Comparison of ENCODE assay signal across 23 cellular contexts in genomic region chr3:34396288-34396687, GRCh38.
"Had no signal": no experiment of that assay in that cellular context is flagged by ENCODE, and none has a peak within 500 bp of the region (broad histone marks: within the 10 kb centered on the region; RNA-seq: fewer than 3 reads in every experiment).

No MANE protein-coding gene starts in this region.

- H3K36me3 Mint-ChIP-seq: activated naive CD8-positive, alpha-beta T cell treated with anti-CD3 and anti-CD28 coated beads, Interleukin-2, amount 10 ng/mL, durations not matched to agents 7 days and 5 days; neural progenitor cell; WTC11 had no signal

- ATAC-seq: activated CD4-positive, alpha-beta T cell treated with anti-CD3 and anti-CD28 coated beads for 36 hours; heart right ventricle; left colon; naive thymus-derived CD8-positive, alpha-beta T cell; stimulated activated naive B cell treated with anti-CD40 and anti-IgM and Interleukin-4, amounts not matched to agents 10 μg/mL and 1 μg/mL and 100 μg/mL, for 72 hours; WTC11 had no signal

- H3K9me3 ChIP-seq: transverse colon, uterus had no signal

- H3K9me3 Mint-ChIP-seq: T-helper 2 cell treated with Interferon-gamma antibody and Interleukin-4, amounts not matched to agents 5 μg/mL and 100 μg/mL, for 36 hours had no signal

- H3K36me3 ChIP-seq: heart right ventricle, neural progenitor cell, sigmoid colon, transverse colon, uterus had no signal

- DNase-seq: activated CD4-positive, alpha-beta T cell treated with anti-CD3 and anti-CD28 coated beads for 36 hours; activated CD4-positive, alpha-beta T cell treated with anti-CD3 and anti-CD28 coated beads, Interleukin-2, amount 50 U/mL, for 4 hours; activated CD8-positive, alpha-beta memory T cell treated with anti-CD3 and anti-CD28 coated beads for 24 hours; activated CD8-positive, alpha-beta memory T cell treated with anti-CD3 and anti-CD28 coated beads, Interleukin-2, amount 50 U/mL, for 48 hours; activated naive CD4-positive, alpha-beta T cell treated with anti-CD3 and anti-CD28 coated beads for 36 hours; activated naive CD8-positive, alpha-beta T cell treated with anti-CD3 and anti-CD28 coated beads, Interleukin-2, amount 10 ng/mL, durations not matched to agents 7 days and 5 days; activated T-cell treated with anti-CD3 and anti-CD28 coated beads, Interleukin-2, amount 50 U/mL, for 48 hours; amniotic stem cell; cerebellar nuclear complex; cortex of kidney; heart right ventricle; left colon; naive thymus-derived CD8-positive, alpha-beta T cell; sigmoid colon; stimulated activated CD4-positive, alpha-beta T cell treated with anti-CD3 and anti-CD28 coated beads, Interleukin-15, amount 100 ng/mL, for 24 hours; stimulated activated naive B cell treated with anti-CD40 and anti-IgM and Interleukin-4, amounts not matched to agents 10 μg/mL and 1 μg/mL and 100 μg/mL, for 72 hours; transverse colon; uterus had no signal

- H3K27me3 Mint-ChIP-seq: activated CD4-positive, alpha-beta T cell treated with anti-CD3 and anti-CD28 coated beads for 36 hours; activated naive CD8-positive, alpha-beta T cell treated with anti-CD3 and anti-CD28 coated beads, Interleukin-2, amount 10 ng/mL, durations not matched to agents 7 days and 5 days had no signal

- H3K4me1 ChIP-seq: heart right ventricle, neural progenitor cell, sigmoid colon, transverse colon, uterus had no signal

- H3K4me3 ChIP-seq: heart right ventricle, lung, neural progenitor cell, sigmoid colon, smooth muscle cell, transverse colon, uterus had no signal

- H3K4me3 Mint-ChIP-seq: activated CD4-positive, alpha-beta T cell treated with anti-CD3 and anti-CD28 coated beads for 36 hours; activated naive CD4-positive, alpha-beta T cell treated with anti-CD3 and anti-CD28 coated beads for 36 hours; activated naive CD8-positive, alpha-beta T cell treated with anti-CD3 and anti-CD28 coated beads, Interleukin-2, amount 10 ng/mL, durations not matched to agents 7 days and 5 days; naive thymus-derived CD8-positive, alpha-beta T cell; neural progenitor cell; stimulated activated naive B cell treated with anti-CD40 and anti-IgM and Interleukin-4, amounts not matched to agents 10 μg/mL and 1 μg/mL and 100 μg/mL, for 72 hours; T-helper 2 cell treated with Interferon-gamma antibody and Interleukin-4, amounts not matched to agents 5 μg/mL and 100 μg/mL, for 36 hours; WTC11 had no signal

- H3K4me1 Mint-ChIP-seq: activated CD4-positive, alpha-beta T cell treated with anti-CD3 and anti-CD28 coated beads for 36 hours; activated naive CD8-positive, alpha-beta T cell treated with anti-CD3 and anti-CD28 coated beads, Interleukin-2, amount 10 ng/mL, durations not matched to agents 7 days and 5 days; naive thymus-derived CD8-positive, alpha-beta T cell; neural progenitor cell; WTC11 had no signal
